ENCODE assay signal across 11 cellular contexts in genomic region chr20:43740642-43741041, GRCh38. TPM values are rescaled to one million over a fixed set of nuclear protein-coding genes. Genes with fewer than 3 reads are reported as not detected.
"Had no signal": no experiment of that assay in that cellular context is flagged by ENCODE, and none has a peak within 500 bp of the region (broad histone marks: within the 10 kb centered on the region; RNA-seq: fewer than 3 reads in every experiment).

No MANE protein-coding gene starts in this region.

- H3K9me3 Mint-ChIP-seq: GM23338, H9, HFFc6 had no signal

- H3K4me3 Mint-ChIP-seq: GM23338, H9, HFFc6 had no signal

- H3K4me1 ChIP-seq: HAP-1 had no signal

- H2AFZ ChIP-seq: GM23338 had no signal

- ATAC-seq: GM23338, HCT116 had no signal

- DNase-seq: GOT3, H7, H9, HCEC 1CT, HFFc6 had no signal

- H3K27ac Mint-ChIP-seq: GM23338, H9, HFFc6 had no signal

- FAIRE-seq: H1, H54 had no signal

- H3K36me3 ChIP-seq: HAP-1 had no signal

- H3K4me3 ChIP-seq: GM23338, HAP-1 had no signal

- H3K4me2 ChIP-seq: GM23338 had no signal

- H3K9me3 ChIP-seq: HAP-1 had no signal

RNA-seq across cellular contexts. Expression of gene GTSF1L, which starts 13.8 kb away (rescaled TPM):
- total RNA-seq: GM23338, H1, H4, H7, H9, HFFc6 had no signal
- polyA plus RNA-seq: GM23338, H1 had no signal
